In the genomic region with DNA sequence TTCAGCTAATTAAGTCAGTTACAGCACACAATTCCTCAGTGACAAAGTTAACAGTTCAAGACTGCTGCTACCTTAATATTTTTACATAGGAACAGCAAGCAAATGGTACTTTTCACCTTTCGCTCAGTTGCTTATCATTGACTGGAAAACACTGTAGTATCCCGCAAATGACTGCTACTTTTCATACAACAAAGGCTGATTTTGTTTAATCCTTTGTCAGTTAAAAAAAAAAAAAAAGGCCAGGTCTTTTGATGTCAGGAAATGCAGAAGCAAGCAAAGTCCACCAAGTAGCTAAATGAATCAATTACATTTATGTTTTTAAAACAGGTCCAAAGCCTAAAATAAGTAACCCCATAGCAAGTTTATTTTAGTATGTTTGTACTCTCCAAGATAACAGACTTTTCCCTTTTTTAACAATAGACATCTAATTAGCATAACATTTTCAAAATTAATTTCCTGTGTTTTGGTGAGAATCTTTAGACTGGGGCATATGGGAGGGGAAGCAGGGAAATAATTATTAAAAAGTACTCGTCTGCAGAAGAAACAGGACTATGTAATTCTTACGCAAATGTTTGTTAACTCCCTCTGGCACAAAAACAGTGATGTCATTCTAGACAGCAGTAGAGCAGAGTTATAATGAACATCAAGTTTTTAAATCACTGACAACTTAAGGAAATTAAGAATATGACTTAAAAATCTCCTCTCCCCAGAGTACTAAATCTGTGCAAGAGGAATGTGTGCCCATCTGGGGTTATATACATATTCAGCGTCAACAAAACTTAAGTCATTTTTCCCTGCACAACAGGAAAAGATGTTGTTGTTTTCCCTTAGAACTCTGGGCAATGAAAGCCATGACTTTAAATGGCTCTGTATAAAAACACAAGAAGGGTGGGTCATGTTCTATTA, we compare ENCODE assay signal across 10 cellular contexts. TPM values are rescaled to one million over a fixed set of nuclear protein-coding genes. Genes with fewer than 3 reads are reported as not detected.
A peak's percentile ranks its signal among the peaks of the same experiment; 100 is the strongest.
DNase-seq lines count a peak whose midpoint lies in the region; ATAC-seq and TF ChIP-seq lines count a peak whose summit lies in the region.
"Had no signal": no experiment of that assay in that cellular context is flagged by ENCODE, and none has a peak within 500 bp of the region (broad histone marks: within the 10 kb centered on the region; RNA-seq: fewer than 3 reads in every experiment).

No MANE protein-coding gene starts in this region.

- no peak for TF ChIP-seq CTCF in MCF 10A (IDR thresholded peaks at IDR 0.05; ENCODE audit: unreplicated experiment)

- H3K36me3 Mint-ChIP-seq in activated CD4-positive, alpha-beta T cell treated with anti-CD3 and anti-CD28 coated beads for 36 hours (ENCODE audit: low read depth), result peaks cover 14% of the 10 kb centered on the region
- peaks cover 7% of the 10 kb centered on the region for H3K36me3 Mint-ChIP-seq in MCF 10A (ENCODE audit: insufficient read depth, unreplicated experiment)

- intact Hi-C loops in activated CD4-positive, alpha-beta T cell treated with anti-CD3 and anti-CD28 coated beads for 36 hours (cut with DNase I, micrococcal nuclease), result no loop called here
- intact Hi-C loops in MCF 10A (cut with micrococcal nuclease), result no loop called here

- DNase-seq in activated CD4-positive, alpha-beta T cell treated with anti-CD3 and anti-CD28 coated beads for 36 hours, result no peak
- DNase-seq in activated CD4-positive, alpha-beta T cell treated with anti-CD3 and anti-CD28 coated beads, Interleukin-2, amount 50 U/mL, for 1 hour, result no peak
- DNase-seq in MCF 10A (ENCODE audit: unreplicated experiment) (no peak), kidney glomerular epithelial cell (lab: John Stamatoyannopoulos, UW) (peak; percentile 41), germinal center (ENCODE audit: low spot score) (no peak)
- DNase-seq: ACHN, NCI-H187 had no signal

- no peaks in the 10 kb centered on the region for H3K9me3 Mint-ChIP-seq in activated CD4-positive, alpha-beta T cell treated with anti-CD3 and anti-CD28 coated beads for 36 hours (ENCODE audit: low read depth)
- H3K9me3 Mint-ChIP-seq in MCF 10A (ENCODE audit: unreplicated experiment), result no peaks in the 10 kb centered on the region

- no peak overlapping the region for H3K27ac Mint-ChIP-seq in activated CD4-positive, alpha-beta T cell treated with anti-CD3 and anti-CD28 coated beads for 36 hours
- no peak overlapping the region for H3K27ac Mint-ChIP-seq in MCF 10A (ENCODE audit: low read depth, unreplicated experiment)

- peak; percentile 50 for ATAC-seq in activated CD4-positive, alpha-beta T cell treated with anti-CD3 and anti-CD28 coated beads for 36 hours
- ATAC-seq in GM18520 (IDR thresholded peaks at IDR 0.05; ENCODE audit: unreplicated experiment) (no peak), HG03108 (IDR thresholded peaks at IDR 0.05; ENCODE audit: unreplicated experiment) (no peak)

- POLR2A ChIA-PET in activated CD4-positive, alpha-beta T cell treated with anti-CD3 and anti-CD28 coated beads for 36 hours (lab: Charles Lee), result interaction anchor here (0.6 kb wide), 2 partner anchors 9 to 1299 kb away, joined by 3 to 8 read pairs; no protein-coding TSS in a partner anchor
- POLR2A ChIA-PET in MCF 10A (lab: Yijun Ruan, JAX), result interaction anchor here (0.6 to 2.9 kb wide), 19 partner anchors 9 to 336 kb away, joined by 3 to 26 read pairs (median 4); a partner anchor contains a TSS

- TSS peak; percentile 95 for BruUV-seq in MCF 10A (replicated peaks; lab: Mats Ljungman, UMichigan)

- H3K4me3 Mint-ChIP-seq in activated CD4-positive, alpha-beta T cell treated with anti-CD3 and anti-CD28 coated beads for 36 hours, result no peak overlapping the region
- H3K4me3 Mint-ChIP-seq in MCF 10A (ENCODE audit: unreplicated experiment), result no peak overlapping the region

- H3K4me1 Mint-ChIP-seq in activated CD4-positive, alpha-beta T cell treated with anti-CD3 and anti-CD28 coated beads for 36 hours, result peaks cover 56% of the 10 kb centered on the region
- peaks cover 55% of the 10 kb centered on the region for H3K4me1 Mint-ChIP-seq in MCF 10A (ENCODE audit: insufficient read depth, unreplicated experiment)

- H3K27me3 Mint-ChIP-seq in activated CD4-positive, alpha-beta T cell treated with anti-CD3 and anti-CD28 coated beads for 36 hours, result no peaks in the 10 kb centered on the region
- H3K27me3 Mint-ChIP-seq in MCF 10A (ENCODE audit: insufficient read depth, unreplicated experiment), result no peaks in the 10 kb centered on the region

- CTCF ChIA-PET in activated CD4-positive, alpha-beta T cell treated with anti-CD3 and anti-CD28 coated beads for 36 hours (lab: Charles Lee), result interaction anchor here (0.9 to 1.1 kb wide), 4 partner anchors 23 to 59 kb away, joined by 3 to 4 read pairs (median 3); no protein-coding TSS in a partner anchor
- CTCF ChIA-PET in MCF 10A (lab: Yijun Ruan, JAX), result interaction anchor here (0.6 to 1.8 kb wide), 10 partner anchors 8 to 59 kb away, joined by 3 to 8 read pairs (median 4); a partner anchor contains a TSS

- peak overlapping the region; percentile 47 for H3K27ac ChIP-seq in temporal lobe (ENCODE audit: low read depth, low read length)

RNA-seq across cellular contexts. Expression of a gene that starts 9.6 kb away (rescaled TPM):
- total RNA-seq in activated CD4-positive, alpha-beta T cell treated with anti-CD3 and anti-CD28 coated beads for 36 hours, result 10 to 100 TPM; 52.6 to 63.2 TPM
- total RNA-seq in MCF 10A (2022), result 94.7 and 102 TPM in 2 replicates
- 45.5 TPM for total RNA-seq in temporal lobe

RNA-seq across cellular contexts. Expression of a gene that starts 53.1 kb away (rescaled TPM):
- total RNA-seq in activated CD4-positive, alpha-beta T cell treated with anti-CD3 and anti-CD28 coated beads for 36 hours, result 10 to 100 TPM; 11.8 to 12.5 TPM
- 20.6 and 55.7 TPM in 2 replicates for total RNA-seq in MCF 10A (2022)
- total RNA-seq in temporal lobe, result 14.3 TPM
